1 cellular context compared by ENCODE assay signal in the genomic region with DNA sequence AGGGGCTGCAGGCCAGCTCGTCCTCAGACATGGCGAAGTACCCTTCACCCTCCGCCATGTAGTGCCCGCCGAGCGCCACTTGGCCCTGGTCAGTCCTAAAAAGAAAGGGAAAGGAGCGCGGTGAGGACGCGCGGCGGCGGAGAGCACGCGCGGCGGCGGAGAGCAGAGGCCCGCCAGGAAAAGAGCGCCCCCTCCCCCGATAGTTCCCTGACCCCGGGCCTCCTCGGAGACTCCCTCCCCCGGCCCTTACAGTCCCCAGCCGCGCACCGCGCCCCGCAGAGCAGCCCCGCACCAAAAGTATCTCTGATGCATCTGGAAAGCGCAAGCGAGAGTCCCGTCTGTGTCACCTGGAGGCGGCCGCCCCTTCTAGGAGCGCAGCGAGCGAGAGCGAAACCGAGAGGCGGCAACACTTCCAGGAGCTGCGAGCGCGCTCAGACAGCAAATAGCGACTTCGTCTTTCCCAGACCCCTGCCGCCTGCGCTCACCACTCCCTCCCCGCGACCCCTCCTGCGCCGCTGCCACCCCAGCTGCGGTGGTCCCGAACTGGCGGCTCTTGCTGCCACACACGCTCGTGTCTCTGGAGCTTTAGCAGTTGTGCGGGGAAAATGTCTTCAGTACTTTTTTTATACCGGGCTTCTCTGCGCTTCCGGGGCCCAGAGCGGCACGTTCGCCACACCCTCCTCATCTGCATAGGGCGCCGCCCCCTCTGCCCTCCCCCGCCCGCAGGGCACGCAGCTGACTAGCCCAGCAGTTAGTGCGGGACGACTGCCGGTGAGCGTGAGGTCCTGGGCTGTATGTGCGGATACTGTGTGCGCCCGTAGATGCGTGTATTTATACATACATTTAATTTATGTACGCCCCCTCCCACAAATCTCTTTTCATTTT.
TF ChIP-seq lines count a peak whose summit lies in the region.

Gene TENT5A, minus strand, starts transcription at position 598 of the 885 bp plus-strand sequence. Its CDS starts 540 bp downstream, at position 58.

TF ChIP-seq in HepG2, 621 proteins besides CTCF, POLR2A, EP300 and RAD21 (continued from another document and continues in another):
- no peak for TF ChIP-seq ZBTB40 (IDR thresholded peaks at IDR 0.05)
- TF ChIP-seq ZBTB40 (CRISPR knock-in tag; IDR thresholded peaks at IDR 0.05) = no peak; the same call in 1 of the 2 replicates
- TF ChIP-seq KDM5B (CRISPR knock-in tag; IDR thresholded peaks at IDR 0.05; ENCODE audit: borderline replicate concordance) = no peak; the same call in 1 of the 2 replicates
- TF ChIP-seq TFDP2 (CRISPR knock-in tag; IDR thresholded peaks at IDR 0.05) = peak; percentile 26; the same call in 1 of the 2 replicates
- no peak for TF ChIP-seq EZH2 (conservative IDR thresholded peaks at IDR 0.05; ENCODE audit: low read depth, low read length)
- no peak for TF ChIP-seq TCF7L2 (IDR thresholded peaks at IDR 0.05; ENCODE audit: low read depth, low read length)
- TF ChIP-seq MYNN (CRISPR knock-in tag; IDR thresholded peaks at IDR 0.05; ENCODE audit: low read depth) = no peak; the same call in 1 of the 2 replicates
- no peak for TF ChIP-seq CCAR2 (optimal IDR thresholded peaks at IDR 0.05; ENCODE audit: low read depth, low read length)
- TF ChIP-seq HES4 (CRISPR knock-in tag; IDR thresholded peaks at IDR 0.05; ENCODE audit: borderline replicate concordance) = no peak; the same call in 1 of the 2 replicates
- no peak for TF ChIP-seq BCLAF1 (IDR thresholded peaks at IDR 0.05)
- TF ChIP-seq RFX1 (IDR thresholded peaks at IDR 0.05) = no peak
- TF ChIP-seq FOXA3 (CRISPR knock-in tag; IDR thresholded peaks at IDR 0.05) = no peak; the same call in 1 of the 2 replicates
- TF ChIP-seq ZMYM2 (CRISPR knock-in tag; IDR thresholded peaks at IDR 0.05) = peak; percentile 67; the same call in 1 of the 2 replicates
- TF ChIP-seq MED1 (CRISPR knock-in tag; IDR thresholded peaks at IDR 0.05) = no peak
- peak; percentile 94 for TF ChIP-seq TFAP4 (IDR thresholded peaks at IDR 0.05; ENCODE audit: borderline replicate concordance, low read depth)
- TF ChIP-seq SP4 (CRISPR knock-in tag; IDR thresholded peaks at IDR 0.05) = no peak
- TF ChIP-seq ZNF678 (CRISPR knock-in tag; IDR thresholded peaks at IDR 0.05) = no peak
- peak; percentile 36 for TF ChIP-seq ZNF883 (CRISPR knock-in tag; IDR thresholded peaks at IDR 0.05; ENCODE audit: not compliant biosample characterization)
- TF ChIP-seq NCOA5 (CRISPR knock-in tag; IDR thresholded peaks at IDR 0.05) = no peak
- TF ChIP-seq EEA1 (CRISPR knock-in tag; IDR thresholded peaks at IDR 0.05; ENCODE audit: borderline replicate concordance) = no peak; the same call in 1 of the 2 replicates
- TF ChIP-seq RBM39 (IDR thresholded peaks at IDR 0.05; ENCODE audit: low read depth, low read length, poor library complexity, severe bottlenecking) = no peak
- TF ChIP-seq, protein P1, sequence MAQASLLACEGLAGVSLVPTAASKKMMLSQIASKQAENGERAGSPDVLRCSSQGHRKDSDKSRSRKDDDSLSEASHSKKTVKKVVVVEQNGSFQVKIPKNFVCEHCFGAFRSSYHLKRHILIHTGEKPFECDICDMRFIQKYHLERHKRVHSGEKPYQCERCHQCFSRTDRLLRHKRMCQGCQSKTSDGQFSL (CRISPR knock-in tag; IDR thresholded peaks at IDR 0.05) = no peak
- no peak for TF ChIP-seq ZSCAN25 (CRISPR knock-in tag; IDR thresholded peaks at IDR 0.05)
- TF ChIP-seq NONO (IDR thresholded peaks at IDR 0.05) = no peak
- peak; percentile 54 for TF ChIP-seq NONO (CRISPR knock-in tag; conservative IDR thresholded peaks at IDR 0.05)
- TF ChIP-seq ZNF770 (CRISPR knock-in tag; IDR thresholded peaks at IDR 0.05) = no peak
- peak; percentile 59 for TF ChIP-seq ASH2L (IDR thresholded peaks at IDR 0.05; ENCODE audit: insufficient read length, low read depth, low read length)
